1 cellular context compared by ENCODE assay signal in the genomic region with DNA sequence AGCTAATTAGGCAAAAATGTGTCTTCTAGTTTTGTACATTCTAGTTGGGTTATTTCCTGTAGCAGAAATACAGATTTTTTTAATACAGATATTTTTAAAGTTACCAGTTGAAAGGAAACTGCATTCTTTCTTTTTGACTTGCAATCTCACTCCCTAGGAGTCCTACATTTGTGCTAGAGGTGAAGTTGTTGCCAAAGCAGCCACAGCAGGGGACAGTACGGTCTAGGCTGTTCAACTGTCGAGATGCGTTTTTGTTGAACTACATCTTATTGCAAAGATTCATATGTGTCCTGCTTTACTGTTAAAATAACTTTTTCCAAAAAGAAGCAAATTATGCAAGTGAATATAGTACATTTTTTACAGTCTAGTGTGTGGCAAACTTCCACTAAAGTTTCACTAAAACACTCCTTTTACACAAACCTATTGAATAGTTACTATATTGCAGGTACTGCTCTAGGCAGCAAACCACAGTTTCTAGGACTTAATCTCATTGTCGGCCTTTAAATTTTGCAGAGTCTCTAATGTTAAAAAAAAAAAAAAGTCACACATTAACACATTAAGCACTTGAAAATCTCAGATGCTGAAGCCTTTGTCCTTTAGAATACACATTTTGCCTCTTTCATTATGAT.
TF ChIP-seq lines count a peak whose summit lies in the region.

No MANE protein-coding gene starts in this region.

TF ChIP-seq in GM12878, 131 proteins besides CTCF, POLR2A, EP300 and RAD21 (continued from another document):
- TF ChIP-seq, protein P1, sequence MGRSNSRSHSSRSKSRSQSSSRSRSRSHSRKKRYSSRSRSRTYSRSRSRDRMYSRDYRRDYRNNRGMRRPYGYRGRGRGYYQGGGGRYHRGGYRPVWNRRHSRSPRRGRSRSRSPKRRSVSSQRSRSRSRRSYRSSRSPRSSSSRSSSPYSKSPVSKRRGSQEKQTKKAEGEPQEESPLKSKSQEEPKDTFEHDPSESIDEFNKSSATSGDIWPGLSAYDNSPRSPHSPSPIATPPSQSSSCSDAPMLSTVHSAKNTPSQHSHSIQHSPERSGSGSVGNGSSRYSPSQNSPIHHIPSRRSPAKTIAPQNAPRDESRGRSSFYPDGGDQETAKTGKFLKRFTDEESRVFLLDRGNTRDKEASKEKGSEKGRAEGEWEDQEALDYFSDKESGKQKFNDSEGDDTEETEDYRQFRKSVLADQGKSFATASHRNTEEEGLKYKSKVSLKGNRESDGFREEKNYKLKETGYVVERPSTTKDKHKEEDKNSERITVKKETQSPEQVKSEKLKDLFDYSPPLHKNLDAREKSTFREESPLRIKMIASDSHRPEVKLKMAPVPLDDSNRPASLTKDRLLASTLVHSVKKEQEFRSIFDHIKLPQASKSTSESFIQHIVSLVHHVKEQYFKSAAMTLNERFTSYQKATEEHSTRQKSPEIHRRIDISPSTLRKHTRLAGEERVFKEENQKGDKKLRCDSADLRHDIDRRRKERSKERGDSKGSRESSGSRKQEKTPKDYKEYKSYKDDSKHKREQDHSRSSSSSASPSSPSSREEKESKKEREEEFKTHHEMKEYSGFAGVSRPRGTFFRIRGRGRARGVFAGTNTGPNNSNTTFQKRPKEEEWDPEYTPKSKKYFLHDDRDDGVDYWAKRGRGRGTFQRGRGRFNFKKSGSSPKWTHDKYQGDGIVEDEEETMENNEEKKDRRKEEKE (IDR thresholded peaks at IDR 0.05), result no peak
- no peak for TF ChIP-seq MTA2 (IDR thresholded peaks at IDR 0.05; ENCODE audit: low read depth)
- TF ChIP-seq SPI1 (IDR thresholded peaks at IDR 0.05; ENCODE audit: borderline replicate concordance, insufficient read depth, low read depth, low read length), result no peak
- no peak for TF ChIP-seq POU2F2 (IDR thresholded peaks at IDR 0.05; ENCODE audit: borderline replicate concordance, low read depth, low read length)
